In the genomic region with DNA sequence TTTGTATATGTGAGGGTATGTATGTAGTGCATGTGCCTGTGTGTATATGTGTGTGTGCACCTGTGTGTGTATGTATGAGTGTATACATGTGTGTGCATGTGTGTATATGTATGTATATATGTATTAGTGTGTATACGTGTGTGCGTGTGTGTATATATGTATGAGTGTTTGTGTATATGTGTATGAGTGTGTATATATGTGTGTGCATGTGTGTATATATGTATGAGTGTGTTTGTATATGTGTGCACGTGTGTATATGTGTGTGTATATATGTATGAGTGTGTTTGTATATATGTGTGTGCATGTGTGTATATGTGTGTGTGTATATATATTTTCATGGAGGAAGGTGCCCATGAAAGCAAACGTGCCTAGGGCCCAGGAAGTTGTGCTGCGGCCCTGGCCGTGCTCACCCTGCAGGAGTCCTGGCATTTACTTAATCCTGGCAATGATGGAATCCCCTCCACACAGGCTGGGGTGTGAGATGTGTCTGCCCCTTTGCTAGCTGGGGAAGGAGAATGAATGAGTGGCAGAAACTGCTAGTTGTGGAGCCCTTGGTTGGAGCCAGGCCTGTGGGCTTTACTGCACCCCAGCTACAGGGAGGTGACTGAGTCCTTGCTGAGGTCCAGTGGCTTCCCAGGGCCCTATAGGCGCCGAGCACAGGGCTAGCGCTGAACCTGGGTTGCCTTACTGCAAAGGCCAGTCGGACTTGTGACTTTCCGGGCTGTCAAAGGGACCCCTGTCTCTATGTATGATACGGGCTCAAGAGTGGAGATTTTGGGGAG, we compare ENCODE assay signal across 28 cellular contexts.
"Had no signal": no experiment of that assay in that cellular context is flagged by ENCODE, and none has a peak within 500 bp of the region (broad histone marks: within the 10 kb centered on the region; RNA-seq: fewer than 3 reads in every experiment).

No MANE protein-coding gene starts in this region.

- H3K27me3 Mint-ChIP-seq: activated CD4-positive, alpha-beta memory T cell treated with anti-CD3 and anti-CD28 coated beads for 36 hours; activated CD4-positive, alpha-beta T cell treated with anti-CD3 and anti-CD28 coated beads, Interleukin-2, amount 10 ng/mL, durations not matched to agents 7 days and 5 days; activated naive CD8-positive, alpha-beta T cell treated with anti-CD3 and anti-CD28 coated beads, Interleukin-2, amount 10 ng/mL, durations not matched to agents 7 days and 5 days; activated T-helper 17 cell treated with anti-CD3 and anti-CD28 coated beads, Interleukin-2, amount 50 U/mL, for 72 hours had no signal

- H3K9ac ChIP-seq: SK-N-SH had no signal

- H3K4me2 ChIP-seq: SK-N-SH had no signal

- H3K4me1 ChIP-seq: adrenal gland, SJCRH30 had no signal

- H3K4me3 ChIP-seq: adrenal gland, SJCRH30 had no signal

- H3K27ac Mint-ChIP-seq: activated CD4-positive, alpha-beta memory T cell treated with anti-CD3 and anti-CD28 coated beads for 36 hours; activated CD4-positive, alpha-beta T cell treated with anti-CD3 and anti-CD28 coated beads, Interleukin-2, amount 10 ng/mL, durations not matched to agents 7 days and 5 days; activated naive CD4-positive, alpha-beta T cell treated with anti-CD3 and anti-CD28 coated beads for 36 hours; activated naive CD8-positive, alpha-beta T cell treated with anti-CD3 and anti-CD28 coated beads, Interleukin-2, amount 10 ng/mL, durations not matched to agents 7 days and 5 days; activated T-helper 17 cell treated with anti-CD3 and anti-CD28 coated beads, Interleukin-2, amount 50 U/mL, for 72 hours had no signal

- DNase-seq: activated CD4-positive, alpha-beta memory T cell treated with anti-CD3 and anti-CD28 coated beads for 36 hours; activated CD4-positive, alpha-beta T cell treated with anti-CD3 and anti-CD28 coated beads, Interleukin-2, amount 10 ng/mL, durations not matched to agents 7 days and 5 days; activated CD4-positive, CD25-positive, alpha-beta regulatory T cell; activated gamma-delta T cell; activated naive CD4-positive, alpha-beta T cell treated with anti-CD3 and anti-CD28 coated beads for 36 hours; activated naive CD8-positive, alpha-beta T cell treated with anti-CD3 and anti-CD28 coated beads, Interleukin-2, amount 10 ng/mL, durations not matched to agents 7 days and 5 days; activated T-cell treated with anti-CD3 and anti-CD28 coated beads for 4 hours; activated T-cell treated with anti-CD3 and anti-CD28 coated beads, Interleukin-2, amount 50 U/mL, for 48 hours; anterior cingulate cortex; Karpas-422; MM.1S; NCI-H1105; NCI-H1436 treated with DMSO at 0.1 percent for 48 hours; NCI-H187; NCI-H2081; NCI-H510A treated with DMSO at 0.1 percent for 48 hours; NCI-H69; NK-92 treated with Interleukin-12 subunit alpha and Interleukin-12 subunit beta, amount 100 ng/mL, for 24 hours; OCI-M1; RPMI8226; SJCRH30; SK-N-SH; T-helper 1 cell had no signal

- H3K9me3 Mint-ChIP-seq: activated CD4-positive, alpha-beta memory T cell treated with anti-CD3 and anti-CD28 coated beads for 36 hours; activated CD4-positive, alpha-beta T cell treated with anti-CD3 and anti-CD28 coated beads, Interleukin-2, amount 10 ng/mL, durations not matched to agents 7 days and 5 days; activated naive CD4-positive, alpha-beta T cell treated with anti-CD3 and anti-CD28 coated beads for 36 hours; activated naive CD8-positive, alpha-beta T cell treated with anti-CD3 and anti-CD28 coated beads, Interleukin-2, amount 10 ng/mL, durations not matched to agents 7 days and 5 days; activated T-helper 17 cell treated with anti-CD3 and anti-CD28 coated beads, Interleukin-2, amount 50 U/mL, for 72 hours had no signal

- H3K36me3 ChIP-seq: adrenal gland had no signal

- ATAC-seq: activated T-helper 17 cell treated with anti-CD3 and anti-CD28 coated beads, Interleukin-2, amount 50 U/mL, for 72 hours; Panc1; Right ventricle myocardium inferior had no signal

- H3K4me3 Mint-ChIP-seq: activated CD4-positive, alpha-beta memory T cell treated with anti-CD3 and anti-CD28 coated beads for 36 hours; activated CD4-positive, alpha-beta T cell treated with anti-CD3 and anti-CD28 coated beads, Interleukin-2, amount 10 ng/mL, durations not matched to agents 7 days and 5 days; activated naive CD4-positive, alpha-beta T cell treated with anti-CD3 and anti-CD28 coated beads for 36 hours; activated naive CD8-positive, alpha-beta T cell treated with anti-CD3 and anti-CD28 coated beads, Interleukin-2, amount 10 ng/mL, durations not matched to agents 7 days and 5 days; activated T-helper 17 cell treated with anti-CD3 and anti-CD28 coated beads, Interleukin-2, amount 50 U/mL, for 72 hours had no signal

- H3K4me1 Mint-ChIP-seq: activated CD4-positive, alpha-beta T cell treated with anti-CD3 and anti-CD28 coated beads, Interleukin-2, amount 10 ng/mL, durations not matched to agents 7 days and 5 days; activated naive CD8-positive, alpha-beta T cell treated with anti-CD3 and anti-CD28 coated beads, Interleukin-2, amount 10 ng/mL, durations not matched to agents 7 days and 5 days; activated T-helper 17 cell treated with anti-CD3 and anti-CD28 coated beads, Interleukin-2, amount 50 U/mL, for 72 hours had no signal

- H3K36me3 Mint-ChIP-seq: activated CD4-positive, alpha-beta memory T cell treated with anti-CD3 and anti-CD28 coated beads for 36 hours; activated naive CD8-positive, alpha-beta T cell treated with anti-CD3 and anti-CD28 coated beads, Interleukin-2, amount 10 ng/mL, durations not matched to agents 7 days and 5 days had no signal

- H3K27me3 ChIP-seq: adrenal gland, SJCRH30 had no signal

- H3K27ac ChIP-seq: adrenal gland, SJCRH30, VCaP had no signal

- H3K9me3 ChIP-seq: adrenal gland, SJCRH30, SK-N-SH had no signal
